15 cellular contexts compared by ENCODE assay signal in the genomic region with DNA sequence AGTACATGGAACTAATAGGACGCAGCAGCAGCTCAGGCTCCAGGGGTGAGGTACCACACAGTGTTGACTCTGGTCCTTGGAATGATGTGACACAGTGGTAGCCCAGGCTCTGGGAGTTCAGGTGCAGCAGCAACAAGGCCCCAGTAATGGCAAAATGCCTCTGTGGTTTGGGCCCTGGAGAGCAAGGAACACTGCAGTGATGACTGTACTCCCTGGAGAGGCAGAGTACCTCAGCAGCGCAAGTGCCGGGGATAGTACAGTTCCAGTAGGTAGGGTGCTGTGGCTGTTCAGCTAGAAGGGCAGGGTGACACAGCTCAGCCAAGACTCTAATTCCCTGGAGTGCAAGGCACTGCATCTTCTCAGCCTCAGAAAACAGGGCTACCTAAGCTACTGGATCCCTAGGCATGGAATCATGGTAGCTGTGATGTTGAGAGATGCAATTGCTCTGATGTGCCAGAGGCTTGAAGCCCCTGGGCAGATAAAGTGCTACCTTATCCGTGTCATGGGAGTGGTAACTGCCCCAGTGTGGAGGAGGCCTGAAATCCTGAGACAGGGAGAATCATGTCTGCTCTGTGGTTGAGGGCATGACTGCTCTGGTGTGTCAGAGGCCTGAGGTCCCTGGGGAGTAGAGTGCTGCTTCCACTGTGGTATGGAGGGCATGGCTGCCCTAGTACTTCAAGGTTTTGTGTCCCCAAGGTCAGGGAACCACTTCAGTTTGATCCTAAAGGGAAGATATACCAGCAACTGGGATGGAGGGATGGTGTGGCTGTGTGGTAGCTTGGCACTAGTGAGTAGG. TPM values are rescaled to one million over a fixed set of nuclear protein-coding genes. Genes with fewer than 3 reads are reported as not detected.
A peak's percentile ranks its signal among the peaks of the same experiment; 100 is the strongest.
DNase-seq lines count a peak whose midpoint lies in the region; ATAC-seq and TF ChIP-seq lines count a peak whose summit lies in the region.
"Had no signal": no experiment of that assay in that cellular context is flagged by ENCODE, and none has a peak within 500 bp of the region (broad histone marks: within the 10 kb centered on the region; RNA-seq: fewer than 3 reads in every experiment).

No MANE protein-coding gene starts in this region.

- no peak overlapping the region for H3K9ac ChIP-seq in fibroblast of lung (ENCODE audit: insufficient read depth, low read length)

- H2AFZ ChIP-seq in fibroblast of lung (ENCODE audit: low read length): peak overlapping the region; percentile 8

- peaks cover 10% of the 10 kb centered on the region for H3K4me1 ChIP-seq in fibroblast of lung (ENCODE audit: control insufficient read depth, extremely low read depth, insufficient read depth, low read length)
- peaks cover 0 to under 1% (median 0%) of the 10 kb centered on the region in 3 donors for H3K4me1 ChIP-seq in esophagus squamous epithelium

- ATAC-seq in GM19438 (IDR thresholded peaks at IDR 0.05; ENCODE audit: low read depth, unreplicated experiment) (peak; percentile 49), HG03457 (IDR thresholded peaks at IDR 0.05; ENCODE audit: unreplicated experiment) (peak; percentile 69)
- no peak for ATAC-seq in activated T-cell treated with anti-CD3 and anti-CD28 coated beads, Interleukin-2, amount 50 U/mL, for 4 hours

- H3K9me3 ChIP-seq in fibroblast of lung (ENCODE audit: control insufficient read depth, insufficient read depth, low read depth, low read length): no peaks in the 10 kb centered on the region
- H3K9me3 ChIP-seq in esophagus squamous epithelium: no peaks in the 10 kb centered on the region

- H3K4me3 Mint-ChIP-seq in activated T-cell treated with anti-CD3 and anti-CD28 coated beads, Interleukin-2, amount 50 U/mL, for 4 hours: no peak overlapping the region
- H3K4me3 Mint-ChIP-seq: activated CD4-positive, alpha-beta memory T cell treated with anti-CD3 and anti-CD28 coated beads, Interleukin-2, amount 10 ng/mL, durations not matched to agents 7 days and 5 days; dendritic cell treated with granulocyte-macrophage colony-stimulating factor and Interleukin-4, amounts not matched to agents 40 ng/mL and 50 ng/mL, for 4 days had no signal

- H3K4me1 Mint-ChIP-seq in activated T-cell treated with anti-CD3 and anti-CD28 coated beads, Interleukin-2, amount 50 U/mL, for 4 hours (ENCODE audit: low read depth): no peaks in the 10 kb centered on the region
- H3K4me1 Mint-ChIP-seq: activated CD4-positive, alpha-beta memory T cell treated with anti-CD3 and anti-CD28 coated beads, Interleukin-2, amount 10 ng/mL, durations not matched to agents 7 days and 5 days had no signal

- no peaks in the 10 kb centered on the region for H3K27me3 ChIP-seq in fibroblast of lung (ENCODE audit: control insufficient read depth, insufficient read depth, low read length)
- no peaks in the 10 kb centered on the region for H3K27me3 ChIP-seq in esophagus squamous epithelium

- H3K27me3 Mint-ChIP-seq in activated T-cell treated with anti-CD3 and anti-CD28 coated beads, Interleukin-2, amount 50 U/mL, for 4 hours (ENCODE audit: low read depth): peaks cover 22% of the 10 kb centered on the region
- H3K27me3 Mint-ChIP-seq: dendritic cell treated with granulocyte-macrophage colony-stimulating factor and Interleukin-4, amounts not matched to agents 40 ng/mL and 50 ng/mL, for 4 days had no signal

- intact Hi-C loops in esophagus squamous epithelium (cut with DNase I): no loop called here

- H3K27ac ChIP-seq in fibroblast of lung (ENCODE audit: insufficient read depth, low read length) (no peak overlapping the region), esophagus squamous epithelium (no peak overlapping the region)
- H3K27ac ChIP-seq: thoracic aorta had no signal

- H3K4me2 ChIP-seq in fibroblast of lung (ENCODE audit: extremely low read depth, insufficient read depth, low read length): no peak overlapping the region

- no peaks in the 10 kb centered on the region for H3K79me2 ChIP-seq in fibroblast of lung (ENCODE audit: control insufficient read depth, insufficient read depth, low read length)

- no peaks in the 10 kb centered on the region for H3K9me3 Mint-ChIP-seq in activated T-cell treated with anti-CD3 and anti-CD28 coated beads, Interleukin-2, amount 50 U/mL, for 4 hours
- H3K9me3 Mint-ChIP-seq: activated CD4-positive, alpha-beta memory T cell treated with anti-CD3 and anti-CD28 coated beads, Interleukin-2, amount 10 ng/mL, durations not matched to agents 7 days and 5 days; dendritic cell treated with granulocyte-macrophage colony-stimulating factor and Interleukin-4, amounts not matched to agents 40 ng/mL and 50 ng/mL, for 4 days had no signal

- WGBS in esophagus squamous epithelium, 2 donors: 76 to 89% methylated on average over 2 to 4 of the region's 4 CpGs

- H3K36me3 ChIP-seq in fibroblast of lung (ENCODE audit: control insufficient read depth, insufficient read depth, low read length) (no peaks in the 10 kb centered on the region), esophagus squamous epithelium (no peaks in the 10 kb centered on the region)
- H3K36me3 ChIP-seq: thoracic aorta had no signal

- DNase-seq in AG08395 (ENCODE audit: low spot score): peak; percentile 48
- peak in 1 of 2 donors; percentile 63 for DNase-seq in fibroblast of lung (ENCODE audit: low read depth in 2 of 2)
- no peak for DNase-seq in stimulated activated CD4-positive, alpha-beta T cell treated with anti-CD3 and anti-CD28 coated beads, Interleukin-4, amount 100 ng/mL, for 4 hours
- DNase-seq in esophagus squamous epithelium (lab: John Stamatoyannopoulos, UW): no peak
- DNase-seq in NCI-H774 (lab: John Stamatoyannopoulos, UW): no peak
- DNase-seq in activated T-cell treated with anti-CD3 and anti-CD28 coated beads, Interleukin-2, amount 50 U/mL, for 4 hours: no peak
- DNase-seq: activated CD4-positive, alpha-beta memory T cell treated with anti-CD3 and anti-CD28 coated beads, Interleukin-2, amount 10 ng/mL, durations not matched to agents 7 days and 5 days; activated naive CD4-positive, alpha-beta T cell treated with anti-CD3 and anti-CD28 coated beads, Interleukin-2, amount 50 U/mL, for 16 hours; NCI-H1930; NK-92 treated with Interleukin-12 subunit alpha and Interleukin-12 subunit beta, amount 100 ng/mL, for 24 hours had no signal

- H3K4me3 ChIP-seq in fibroblast of lung (replicated peaks in 1 of 4; ENCODE audit: control extremely low read depth in 1 of 4, insufficient read depth in 1 of 4, low read depth in 3 of 4, low read length in 4 of 4): no peak overlapping the region
- H3K4me3 ChIP-seq in esophagus squamous epithelium: no peak overlapping the region
- H3K4me3 ChIP-seq: thoracic aorta had no signal

- no peak for TF ChIP-seq CTCF in fibroblast of lung (conservative IDR thresholded peaks at IDR 0.05 in 1 of 2, IDR thresholded peaks at IDR 0.05 in 1 of 2; ENCODE audit: low read depth in 1 of 2, low read length in 2 of 2)
- TF ChIP-seq CTCF in esophagus squamous epithelium (IDR thresholded peaks at IDR 0.05): no peak

- H4K20me1 ChIP-seq in fibroblast of lung (ENCODE audit: control insufficient read depth, extremely low read depth, insufficient read depth, low read length): no peaks in the 10 kb centered on the region

- no peaks in the 10 kb centered on the region for H3K36me3 Mint-ChIP-seq in activated T-cell treated with anti-CD3 and anti-CD28 coated beads, Interleukin-2, amount 50 U/mL, for 4 hours (ENCODE audit: insufficient read depth)

- no peak for TF ChIP-seq POLR2A in esophagus squamous epithelium (IDR thresholded peaks at IDR 0.05)

RNA-seq across cellular contexts. Expression of gene AREG, which starts 55.2 kb away (rescaled TPM):
- total RNA-seq in fibroblast of lung (1.5 and 2.0 TPM in 2 replicates), esophagus squamous epithelium (10 to 100 TPM; 16.6 to 51.4 (median 36.3) TPM)
- polyA plus RNA-seq in fibroblast of lung: 0.50 and 3.9 TPM in 2 replicates
- polyA plus RNA-seq in fibroblast of lung (2012): 0.28 and 3.5 TPM in 2 replicates
- 0.37 TPM in 1 of 2 replicates, not detected in the other for polyA minus RNA-seq in fibroblast of lung (ENCODE audit: low replicate concordance)
- under 1 TPM; 0.73 to 0.92 (median 0.79) TPM for total RNA-seq in activated T-cell treated with anti-CD3 and anti-CD28 coated beads, Interleukin-2, amount 50 U/mL, for 4 hours
- total RNA-seq: liver had no signal

Comparison
In these comparisons a context has a peak if more than half of its experiments do, and no peak if none do; other contexts are left out.
1. ATAC-seq: peak in GM19438 (single experiment) and HG03457 (single experiment); none in activated T-cell treated with anti-CD3 and anti-CD28 coated beads, Interleukin-2, amount 50 U/mL, for 4 hours (0 of 2).